ENCODE assay signal across 9 cellular contexts in the genomic region with DNA sequence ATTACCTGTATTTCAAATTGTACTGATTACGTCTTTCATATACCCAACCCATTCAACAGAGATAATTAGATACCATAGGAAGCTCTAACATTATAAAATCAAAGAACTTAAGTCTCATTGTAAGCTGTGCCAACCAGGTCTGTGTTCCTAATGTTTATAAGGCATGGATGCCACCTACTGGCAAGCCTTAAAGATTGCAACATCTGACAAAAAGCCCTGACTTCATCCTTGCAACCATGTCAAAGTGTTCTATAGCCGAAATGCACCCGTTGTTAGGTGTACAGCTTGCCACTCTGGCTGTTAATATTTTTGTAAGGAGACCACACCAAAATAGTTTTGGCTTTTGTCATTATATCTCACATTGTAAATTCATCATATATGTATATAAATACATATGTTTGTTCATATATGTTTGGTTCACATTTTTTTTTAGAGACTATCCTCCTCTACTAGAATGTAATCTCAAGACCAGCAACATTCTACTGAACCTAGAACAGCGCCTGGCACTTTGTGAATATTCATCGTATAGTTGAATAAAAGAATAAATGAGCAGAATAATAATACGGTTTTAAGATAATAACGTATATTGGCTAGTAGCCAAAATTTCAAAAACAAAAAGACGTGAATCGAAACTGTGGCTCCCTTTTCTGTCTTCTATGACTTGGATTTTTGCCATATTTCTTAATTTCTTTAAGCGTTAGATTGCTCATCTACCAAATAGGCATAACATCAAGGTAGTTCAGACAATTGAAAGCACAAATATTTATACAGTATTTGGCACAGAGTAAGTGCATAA.
DNase-seq lines count a peak whose midpoint lies in the region; ATAC-seq and TF ChIP-seq lines count a peak whose summit lies in the region.
"Had no signal": no experiment of that assay in that cellular context is flagged by ENCODE, and none has a peak within 500 bp of the region (broad histone marks: within the 10 kb centered on the region; RNA-seq: fewer than 3 reads in every experiment).

No MANE protein-coding gene starts in this region.

- no peaks in the 10 kb centered on the region for H3K36me3 ChIP-seq in prostate gland
- H3K36me3 ChIP-seq: BLaER1 treated with 17β-estradiol and CSF1 and Interleukin-3, amounts not matched to agents 10 nM and 100 nM had no signal

- DNase-seq in NK-92 treated with Interleukin-12 subunit alpha and Interleukin-12 subunit beta, amount 100 ng/mL, for 24 hours (lab: John Stamatoyannopoulos, UW), result peak; percentile 25
- no peak for DNase-seq in NK-92 (lab: John Stamatoyannopoulos, UW; ENCODE audit: unreplicated experiment)
- peak; percentile 80 for DNase-seq in HT1080 (ENCODE audit: low read depth)
- peak; percentile 67 for DNase-seq in NCI-H82 treated with DMSO at 0.1 percent for 48 hours (lab: John Stamatoyannopoulos, UW; ENCODE audit: unreplicated experiment)
- peak; percentile 63 for DNase-seq in germinal center (ENCODE audit: low spot score)
- DNase-seq in prostate gland (ENCODE audit: low spot score), result peak; percentile 43

- no peak overlapping the region for H3K4me3 ChIP-seq in prostate gland
- H3K4me3 ChIP-seq: BLaER1 treated with 17β-estradiol and CSF1 and Interleukin-3, amounts not matched to agents 10 nM and 100 nM had no signal

- H3K9me3 ChIP-seq in prostate gland, result no peaks in the 10 kb centered on the region

- no peaks in the 10 kb centered on the region for H3K9me3 Mint-ChIP-seq in activated T-helper 17 cell treated with anti-CD3 and anti-CD28 coated beads, Interleukin-2, amount 50 U/mL, for 72 hours

- WGBS in prostate gland, result 29% methylated on average over 10 of the region's 10 CpGs

- peaks cover 9% of the 10 kb centered on the region for H3K27me3 Mint-ChIP-seq in activated T-helper 17 cell treated with anti-CD3 and anti-CD28 coated beads, Interleukin-2, amount 50 U/mL, for 72 hours

- no peak overlapping the region for H3K27ac Mint-ChIP-seq in activated T-helper 17 cell treated with anti-CD3 and anti-CD28 coated beads, Interleukin-2, amount 50 U/mL, for 72 hours

- ATAC-seq in GM21528 (IDR thresholded peaks at IDR 0.05; ENCODE audit: low FRiP score, unreplicated experiment), result peak; percentile 97
- peak; percentile 72 for ATAC-seq in activated T-helper 17 cell treated with anti-CD3 and anti-CD28 coated beads, Interleukin-2, amount 50 U/mL, for 72 hours (replicated peaks)

- intact Hi-C loops in prostate gland (cut with DNase I), result loop anchor here (5.0 kb wide), 1 partner anchor 427 kb away; no protein-coding TSS in a partner anchor

- no peaks in the 10 kb centered on the region for H3K4me1 Mint-ChIP-seq in activated T-helper 17 cell treated with anti-CD3 and anti-CD28 coated beads, Interleukin-2, amount 50 U/mL, for 72 hours

- H3K27me3 ChIP-seq in prostate gland (replicated peaks; ENCODE audit: insufficient read depth), result no peaks in the 10 kb centered on the region
- H3K27me3 ChIP-seq: BLaER1 treated with 17β-estradiol and CSF1 and Interleukin-3, amounts not matched to agents 10 nM and 100 nM had no signal

- peak in 3 of 4 experiments; percentile 67 to 74 (median 73) for TF ChIP-seq CTCF in prostate gland (IDR thresholded peaks at IDR 0.05)

- no peak overlapping the region for H3K4me3 Mint-ChIP-seq in activated T-helper 17 cell treated with anti-CD3 and anti-CD28 coated beads, Interleukin-2, amount 50 U/mL, for 72 hours

- no peaks in the 10 kb centered on the region for H3K36me3 Mint-ChIP-seq in activated T-helper 17 cell treated with anti-CD3 and anti-CD28 coated beads, Interleukin-2, amount 50 U/mL, for 72 hours (ENCODE audit: low read depth)

- no peak for TF ChIP-seq POLR2A in prostate gland (IDR thresholded peaks at IDR 0.05)

- no peak overlapping the region for H3K27ac ChIP-seq in prostate gland
- H3K27ac ChIP-seq: BLaER1 treated with 17β-estradiol and CSF1 and Interleukin-3, amounts not matched to agents 10 nM and 100 nM had no signal

- no peaks in the 10 kb centered on the region for H3K4me1 ChIP-seq in prostate gland (replicated peaks)
